ENCODE assay signal across 27 cellular contexts in genomic region chr10:118485641-118486040, GRCh38.
"Had no signal": no experiment of that assay in that cellular context is flagged by ENCODE, and none has a peak within 500 bp of the region (broad histone marks: within the 10 kb centered on the region; RNA-seq: fewer than 3 reads in every experiment).

No MANE protein-coding gene starts in this region.

- H3K27me3 ChIP-seq: upper lobe of left lung had no signal

- FAIRE-seq: colon, islet of Langerhans had no signal

- H3K27ac Mint-ChIP-seq: activated CD4-positive, alpha-beta memory T cell treated with anti-CD3 and anti-CD28 coated beads, Interleukin-2, amount 10 ng/mL, durations not matched to agents 7 days and 5 days; activated CD4-positive, alpha-beta T cell treated with anti-CD3 and anti-CD28 coated beads, Interleukin-2, amount 10 ng/mL, durations not matched to agents 7 days and 5 days; activated T-cell treated with anti-CD3 and anti-CD28 coated beads, Interleukin-2, amount 50 U/mL, for 24 hours; natural killer cell treated with Interleukin-12 subunit alpha and Interleukin-12 subunit beta and Interleukin-15 and Interleukin-18, amount 100 ng/mL, for 72 hours; stimulated activated naive CD8-positive, alpha-beta T cell treated with anti-CD3 and anti-CD28 coated beads, Interleukin-15, Interleukin-2, amounts not matched to agents 100 ng/mL and 50 ng/mL, for 24 hours; T-helper 1 cell treated with Interleukin-12 subunit alpha and Interleukin-12 subunit beta and Interleukin-4 antibody, amounts not matched to agents 30 μg/mL and 1 μg/mL, for 36 hours had no signal

- ATAC-seq: mucosa of descending colon, sciatic nerve had no signal

- H3K4me3 Mint-ChIP-seq: activated CD4-positive, alpha-beta memory T cell treated with anti-CD3 and anti-CD28 coated beads, Interleukin-2, amount 10 ng/mL, durations not matched to agents 7 days and 5 days; activated CD4-positive, alpha-beta T cell treated with anti-CD3 and anti-CD28 coated beads, Interleukin-2, amount 10 ng/mL, durations not matched to agents 7 days and 5 days; activated T-cell treated with anti-CD3 and anti-CD28 coated beads, Interleukin-2, amount 50 U/mL, for 24 hours; natural killer cell treated with Interleukin-12 subunit alpha and Interleukin-12 subunit beta and Interleukin-15 and Interleukin-18, amount 100 ng/mL, for 72 hours; stimulated activated naive CD8-positive, alpha-beta T cell treated with anti-CD3 and anti-CD28 coated beads, Interleukin-15, Interleukin-2, amounts not matched to agents 100 ng/mL and 50 ng/mL, for 24 hours; T-helper 1 cell treated with Interleukin-12 subunit alpha and Interleukin-12 subunit beta and Interleukin-4 antibody, amounts not matched to agents 30 μg/mL and 1 μg/mL, for 36 hours had no signal

- H3K36me3 ChIP-seq: esophagus squamous epithelium, left ventricle myocardium inferior, neutrophil, thoracic aorta, upper lobe of left lung had no signal

- DNase-seq: activated CD4-positive, alpha-beta memory T cell treated with anti-CD3 and anti-CD28 coated beads, Interleukin-2, amount 10 ng/mL, durations not matched to agents 7 days and 5 days; activated CD4-positive, alpha-beta T cell treated with anti-CD3 and anti-CD28 coated beads for 1 hour; activated CD4-positive, alpha-beta T cell treated with anti-CD3 and anti-CD28 coated beads, Interleukin-2, amount 10 ng/mL, durations not matched to agents 7 days and 5 days; activated CD8-positive, alpha-beta memory T cell treated with anti-CD3 and anti-CD28 coated beads, Interleukin-2, amount 50 U/mL, for 48 hours; activated gamma-delta T cell; activated naive CD4-positive, alpha-beta T cell treated with anti-CD3 and anti-CD28 coated beads, Interleukin-2, amount 50 U/mL, for 16 hours; activated T-cell treated with anti-CD3 and anti-CD28 coated beads, Interleukin-2, amount 50 U/mL, for 24 hours; dermis blood vessel endothelial cell; effector CD4-positive, alpha-beta T cell; esophagus squamous epithelium; foreskin melanocyte; left ventricle myocardium inferior; mucosa of descending colon; stimulated activated CD4-positive, alpha-beta T cell treated with anti-CD3 and anti-CD28 coated beads, Interleukin-12 subunit alpha, Interleukin-12 subunit beta, amount 100 ng/mL, for 4 hours; stimulated activated CD4-positive, alpha-beta T cell treated with anti-CD3 and anti-CD28 coated beads, Interleukin-4, amount 100 ng/mL, for 1 hour; T1000; upper lobe of left lung had no signal

- H3K4me1 Mint-ChIP-seq: activated CD4-positive, alpha-beta memory T cell treated with anti-CD3 and anti-CD28 coated beads, Interleukin-2, amount 10 ng/mL, durations not matched to agents 7 days and 5 days; activated CD4-positive, alpha-beta T cell treated with anti-CD3 and anti-CD28 coated beads, Interleukin-2, amount 10 ng/mL, durations not matched to agents 7 days and 5 days had no signal

- H3K36me3 Mint-ChIP-seq: natural killer cell treated with Interleukin-12 subunit alpha and Interleukin-12 subunit beta and Interleukin-15 and Interleukin-18, amount 100 ng/mL, for 72 hours had no signal

- H3K4me3 ChIP-seq: esophagus squamous epithelium, left ventricle myocardium inferior, lung, mucosa of descending colon, skin epidermis, thoracic aorta, upper lobe of left lung had no signal
